ENCODE assay signal across 18 cellular contexts in genomic region chr11:20015101-20015500, GRCh38.
"Had no signal": no experiment of that assay in that cellular context is flagged by ENCODE, and none has a peak within 500 bp of the region (broad histone marks: within the 10 kb centered on the region; RNA-seq: fewer than 3 reads in every experiment).

No MANE protein-coding gene starts in this region.

- DNase-seq: activated CD4-positive, alpha-beta T cell treated with anti-CD3 and anti-CD28 coated beads, Interleukin-2, amount 50 U/mL, for 1 hour; activated CD8-positive, alpha-beta memory T cell treated with anti-CD3 and anti-CD28 coated beads for 24 hours; activated naive CD4-positive, alpha-beta T cell; activated naive CD8-positive, alpha-beta T cell treated with anti-CD3 and anti-CD28 coated beads, Interleukin-2, amount 10 ng/mL, durations not matched to agents 7 days and 5 days; aorta; effector CD8-positive, alpha-beta T cell; kidney; left lung; mesenchymal stem cell; occipital lobe; T-cell; T-helper 9 cell; trophoblast cell had no signal

- H3K27me3 ChIP-seq: hepatocyte, left lung, suprapubic skin had no signal

- H2AFZ ChIP-seq: hepatocyte had no signal

- H3K9me3 ChIP-seq: left lung, suprapubic skin had no signal

- ATAC-seq: activated CD4-positive, CD25-positive, alpha-beta regulatory T cell treated with anti-CD3 and anti-CD28 coated beads, Interleukin-2, amount 50 U/mL, for 24 hours; left lung; natural killer cell treated with Interleukin-12 subunit alpha and Interleukin-12 subunit beta and Interleukin-15 and Interleukin-18, amount 100 ng/mL, for 72 hours; T-cell had no signal

- H3K4me1 ChIP-seq: left lung had no signal

- H3K27ac ChIP-seq: hepatocyte, left lung, skin epidermis, suprapubic skin had no signal

- H3K36me3 ChIP-seq: left lung, suprapubic skin had no signal

- H3K4me3 ChIP-seq: hepatocyte, left lung, skin epidermis, suprapubic skin had no signal

- H3K4me2 ChIP-seq: hepatocyte had no signal
